23 cellular contexts compared by ENCODE assay signal in genomic region chr20:36415475-36416002, GRCh38.
"Had no signal": no experiment of that assay in that cellular context is flagged by ENCODE, and none has a peak within 500 bp of the region (broad histone marks: within the 10 kb centered on the region; RNA-seq: fewer than 3 reads in every experiment).

No MANE protein-coding gene starts in this region.

- H3K27ac ChIP-seq: HL-60, RWPE1, SJCRH30 had no signal

- H3K4me3 ChIP-seq: MG63, SJCRH30 had no signal

- H3K9me3 ChIP-seq: SJCRH30 had no signal

- FAIRE-seq: HTR-8/SVneo had no signal

- DNase-seq: Karpas-422, KG1, MG63, NCI-H1092, NCI-H1105 treated with DMSO at 0.1 percent for 48 hours, NCI-H1417 treated with DMSO at 0.1 percent for 48 hours, NCI-H146, NCI-H1694 treated with DMSO at 0.1 percent for 48 hours, NCI-H2029, NCI-H2081 treated with DMSO at 0.1 percent for 48 hours, NCI-H2171, NCI-H345, NCI-H446 treated with DMSO at 0.1 percent for 48 hours, NCI-H510A treated with DMSO at 0.1 percent for 48 hours, NCI-H526, NCI-H82, SHP77 treated with DMSO at 0.1 percent for 48 hours, SJCRH30 had no signal

- H3K36me3 ChIP-seq: MG63, SJCRH30 had no signal

- H3K4me1 ChIP-seq: SJCRH30 had no signal

- ATAC-seq: Panc1, SK-N-SH treated with all-trans-retinoic acid at 6 μM for 48 hours had no signal
